In the genomic region with DNA sequence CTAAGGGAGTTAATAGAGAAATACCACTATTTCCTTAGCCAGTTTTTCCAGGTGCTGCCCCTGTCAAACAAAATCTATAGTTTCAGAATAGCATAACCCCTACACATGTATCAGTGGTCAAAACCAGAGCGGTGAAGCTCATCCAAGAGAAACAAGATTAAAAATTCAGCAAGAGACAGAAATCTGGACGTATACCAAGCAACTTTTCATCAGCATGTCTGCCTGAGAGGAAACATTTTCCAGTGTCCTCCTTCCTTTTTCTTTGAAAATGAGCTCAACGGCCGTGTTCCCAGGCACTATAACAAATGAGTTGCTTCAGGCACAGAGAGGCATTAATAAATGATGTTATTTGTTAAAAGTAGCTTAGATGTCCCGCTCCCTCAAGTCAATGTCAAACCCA, we compare ENCODE assay signal across 18 cellular contexts.
DNase-seq lines count a peak whose midpoint lies in the region; ATAC-seq and TF ChIP-seq lines count a peak whose summit lies in the region.
"Had no signal": no experiment of that assay in that cellular context is flagged by ENCODE, and none has a peak within 500 bp of the region (broad histone marks: within the 10 kb centered on the region; RNA-seq: fewer than 3 reads in every experiment).

No MANE protein-coding gene starts in this region.

- no CpG with 5 or more reads among the region's 5 CpGs for WGBS in trophoblast cell (ENCODE audit: extremely low coverage, insufficient coverage, insufficient read length)

- H4K12ac ChIP-seq in trophoblast cell (ENCODE audit: low read depth, low read length): no peak overlapping the region

- H3K9ac ChIP-seq in trophoblast cell (ENCODE audit: low read length): no peak overlapping the region

- no peaks in the 10 kb centered on the region for H3K79me1 ChIP-seq in trophoblast cell (ENCODE audit: low read length)

- no peak overlapping the region for H2AFZ ChIP-seq in trophoblast cell (ENCODE audit: insufficient read depth, low read length, poor library complexity)

- TF ChIP-seq CTCF in astrocyte of the cerebellum (IDR thresholded peaks at IDR 0.05; ENCODE audit: low read depth, low read length, missing control alignments) (no peak), fibroblast of villous mesenchyme (IDR thresholded peaks at IDR 0.05; ENCODE audit: insufficient read depth, low read depth, low read length) (no peak)

- in situ Hi-C loops in astrocyte of the cerebellum (cut with HindIII; ENCODE audit: low sequenced_read_pairs): no loop called here

- H3K36me3 ChIP-seq in trophoblast cell (ENCODE audit: control insufficient read depth in 1 of 2, insufficient read depth in 2 of 2, low read length in 2 of 2): no peaks in the 10 kb centered on the region
- H3K36me3 ChIP-seq: esophagus squamous epithelium, upper lobe of left lung had no signal

- H3K23ac ChIP-seq in trophoblast cell (ENCODE audit: low read length): no peak overlapping the region

- H3K4me1 ChIP-seq in trophoblast cell (ENCODE audit: control insufficient read depth in 1 of 2, insufficient read depth in 2 of 2, low read length in 2 of 2): peaks cover 0 to 7% of the 10 kb centered on the region in 2 experiments

- no peak overlapping the region for H3K14ac ChIP-seq in trophoblast cell (ENCODE audit: low read length)

- H3K9me3 ChIP-seq in trophoblast cell (ENCODE audit: insufficient read depth, low read depth, low read length): no peaks in the 10 kb centered on the region
- H3K9me3 ChIP-seq: esophagus squamous epithelium, upper lobe of left lung had no signal

- H2BK12ac ChIP-seq in trophoblast cell (ENCODE audit: low read length): no peak overlapping the region

- no peaks in the 10 kb centered on the region for H3K27me3 ChIP-seq in trophoblast cell (ENCODE audit: insufficient read depth, low read length)
- H3K27me3 ChIP-seq: esophagus squamous epithelium, upper lobe of left lung had no signal

- H4K91ac ChIP-seq in trophoblast cell (ENCODE audit: low read depth, low read length): no peak overlapping the region

- H4K8ac ChIP-seq in trophoblast cell (ENCODE audit: low read depth, low read length): peak overlapping the region; percentile 49

- no peak overlapping the region for H3K27ac ChIP-seq in trophoblast cell (ENCODE audit: low read depth, low read length)
- H3K27ac ChIP-seq: esophagus squamous epithelium, upper lobe of left lung had no signal

- H3K79me2 ChIP-seq in trophoblast cell (ENCODE audit: control insufficient read depth, insufficient read depth, low read length, poor library complexity): no peaks in the 10 kb centered on the region

- no peak for ATAC-seq in HG03280 (IDR thresholded peaks at IDR 0.05; ENCODE audit: unreplicated experiment)
- ATAC-seq: CD8-positive, alpha-beta T cell; PC-3 had no signal

- H2BK120ac ChIP-seq in trophoblast cell (ENCODE audit: insufficient read depth, low read length, poor library complexity): no peak overlapping the region

- H3K4ac ChIP-seq in trophoblast cell (ENCODE audit: low read depth, low read length): no peak overlapping the region

- H3K4me3 ChIP-seq in astrocyte of the cerebellum (ENCODE audit: low read depth, low read length) (no peak overlapping the region), fibroblast of villous mesenchyme (ENCODE audit: low read depth, low read length) (no peak overlapping the region), trophoblast cell (ENCODE audit: low read depth, low read length) (no peak overlapping the region)
- H3K4me3 ChIP-seq: upper lobe of left lung had no signal

- H3K18ac ChIP-seq in trophoblast cell (ENCODE audit: low read length): no peak overlapping the region

- H2AK5ac ChIP-seq in trophoblast cell (ENCODE audit: low read length): no peak overlapping the region

- H3K4me2 ChIP-seq in trophoblast cell (ENCODE audit: low read length): no peak overlapping the region

- no peak overlapping the region for H2BK5ac ChIP-seq in trophoblast cell (ENCODE audit: low read depth, low read length, poor library complexity)

- DNase-seq in AG08395 (ENCODE audit: low spot score): peak; percentile 19
- DNase-seq in astrocyte of the cerebellum (ENCODE audit: low read depth): peak; percentile 40
- DNase-seq in fibroblast of villous mesenchyme (ENCODE audit: low read depth): peak; percentile 8
- no peak for DNase-seq in trophoblast cell
- DNase-seq in stimulated activated CD4-positive, alpha-beta T cell treated with anti-CD3 and anti-CD28 coated beads, Interleukin-4, amount 100 ng/mL, for 1 hour: no peak
- no peak for DNase-seq in DMS153 treated with DMSO at 0.1 percent for 48 hours (lab: John Stamatoyannopoulos, UW; ENCODE audit: unreplicated experiment)
- no peak for DNase-seq in NCI-H1417 (lab: John Stamatoyannopoulos, UW)
- DNase-seq: ACHN; activated CD4-positive, alpha-beta T cell treated with anti-CD3 and anti-CD28 coated beads, Interleukin-2, amount 50 U/mL, for 4 hours; activated T-cell treated with anti-CD3 and anti-CD28 coated beads, Interleukin-2, amount 50 U/mL, for 48 hours; CD8-positive, alpha-beta T cell; DND-41; esophagus squamous epithelium; hippocampal formation; NCI-H187; PC-3 had no signal

Comparison
In these comparisons a context has a peak if more than half of its experiments do, and no peak if none do; other contexts are left out.
1. DNase-seq: peak in AG08395 (single experiment), astrocyte of the cerebellum (single experiment) and fibroblast of villous mesenchyme (single experiment); none in trophoblast cell (0 of 2), stimulated activated CD4-positive, alpha-beta T cell treated with anti-CD3 and anti-CD28 coated beads, Interleukin-4, amount 100 ng/mL, for 1 hour (single experiment), DMS153 treated with DMSO at 0.1 percent for 48 hours (single experiment) and NCI-H1417 (0 of 3).